8 cellular contexts compared by ENCODE assay signal in the genomic region with DNA sequence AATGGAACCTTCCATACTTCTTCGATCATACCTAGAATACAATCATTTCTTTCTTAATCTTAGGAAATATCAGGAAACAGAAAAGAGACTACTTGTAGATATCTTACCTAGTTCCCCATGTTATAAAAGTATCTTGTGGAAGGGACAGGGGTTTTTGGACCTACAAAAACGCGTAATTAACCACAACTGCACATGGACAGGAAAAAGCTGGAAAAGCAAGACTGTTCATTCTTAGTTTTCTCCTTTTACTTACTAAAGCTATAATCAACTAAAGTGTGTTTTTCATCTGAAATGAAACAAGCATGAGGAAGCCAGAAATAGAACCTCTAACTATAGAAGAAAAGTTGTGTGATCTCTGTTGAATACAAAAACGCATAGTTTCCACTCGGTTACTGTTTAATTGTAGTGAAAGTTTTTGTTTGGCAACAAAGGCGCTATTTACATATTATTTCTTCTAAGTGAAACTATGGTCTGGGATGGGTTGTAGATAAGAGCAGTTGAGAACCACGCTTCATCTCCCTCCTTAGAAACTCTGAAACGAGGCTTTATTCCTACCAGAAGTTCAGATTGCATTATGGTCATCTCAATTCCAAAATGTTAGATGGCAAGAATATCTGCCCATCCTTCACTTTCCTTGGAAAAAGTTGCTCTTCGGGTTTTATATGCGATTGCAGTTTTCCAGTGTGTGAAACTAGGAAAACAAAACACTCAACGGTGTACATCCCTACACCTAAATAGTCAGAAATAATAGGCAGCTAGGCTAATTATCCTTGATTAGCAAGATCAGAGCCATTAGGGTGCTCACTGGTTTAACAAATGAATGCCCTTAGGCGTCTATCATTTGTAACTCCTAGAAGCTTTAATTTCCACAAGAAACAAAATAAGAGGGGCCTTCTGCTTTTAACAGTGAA. TPM values are rescaled to one million over a fixed set of nuclear protein-coding genes. Genes with fewer than 3 reads are reported as not detected.
DNase-seq lines count a peak whose midpoint lies in the region; ATAC-seq lines count a peak whose summit lies in the region.

No MANE protein-coding gene starts in this region.

- H3K4me2 ChIP-seq in BLaER1 treated with 17β-estradiol and CSF1 and Interleukin-3, amounts not matched to agents 10 nM and 100 nM = peak overlapping the region; percentile 76 to 93 (median 84)

- H3K9me3 ChIP-seq in BLaER1 treated with 17β-estradiol and CSF1 and Interleukin-3, amounts not matched to agents 10 nM and 100 nM (replicated peaks in 1 of 11) = no peaks in the 10 kb centered on the region
- no peaks in the 10 kb centered on the region for H3K9me3 ChIP-seq in mesodermal cell (ENCODE audit: control insufficient read depth, low read length)

- DNase-seq in astrocyte of the hippocampus (ENCODE audit: low read depth, low spot score) (peak; percentile 40), RPMI8226 (no peak), NCI-H345 (lab: John Stamatoyannopoulos, UW) (no peak)

- H3K9ac ChIP-seq in BLaER1 treated with 17β-estradiol and CSF1 and Interleukin-3, amounts not matched to agents 10 nM and 100 nM = peak overlapping the region; percentile 84 to 97 (median 92)

- H3K4me3 ChIP-seq in BLaER1 treated with 17β-estradiol and CSF1 and Interleukin-3, amounts not matched to agents 10 nM and 100 nM = peak overlapping the region; percentile 76 to 87 (median 80)
- H3K4me3 ChIP-seq in mesodermal cell (ENCODE audit: extremely low read depth, insufficient read depth, low read length, poor library complexity, severe bottlenecking) = peak overlapping the region; percentile 89

- H3K27me3 ChIP-seq in BLaER1 treated with 17β-estradiol and CSF1 and Interleukin-3, amounts not matched to agents 10 nM and 100 nM = no peaks in the 10 kb centered on the region

- H4K20me1 ChIP-seq in BLaER1 treated with 17β-estradiol and CSF1 and Interleukin-3, amounts not matched to agents 10 nM and 100 nM = peaks cover 0 to 34% (median 13%) of the 10 kb centered on the region in 11 experiments; a peak in 8 of 22 replicates

- peaks cover 54 to 74% (median 66%) of the 10 kb centered on the region in 10 experiments for H3K4me1 ChIP-seq in BLaER1 treated with 17β-estradiol and CSF1 and Interleukin-3, amounts not matched to agents 10 nM and 100 nM
- peaks cover 16% of the 10 kb centered on the region for H3K4me1 ChIP-seq in mesodermal cell (ENCODE audit: control insufficient read depth, insufficient read depth, low read length, poor library complexity, severe bottlenecking)

- peak overlapping the region; percentile 63 to 96 (median 91) for H3K27ac ChIP-seq in BLaER1 treated with 17β-estradiol and CSF1 and Interleukin-3, amounts not matched to agents 10 nM and 100 nM
- H3K27ac ChIP-seq in mesodermal cell (ENCODE audit: low read depth, low read length, severe bottlenecking) = peak overlapping the region; percentile 95

- peak; percentile 26 for ATAC-seq in HG02981 (IDR thresholded peaks at IDR 0.05; ENCODE audit: unreplicated experiment)
- ATAC-seq in HG03442 (IDR thresholded peaks at IDR 0.05; ENCODE audit: unreplicated experiment) = no peak
- no peak for ATAC-seq in activated CD4-positive, CD25-positive, alpha-beta regulatory T cell treated with anti-CD3 and anti-CD28 coated beads, Interleukin-2, amount 50 U/mL, for 24 hours

- peaks cover 5 to 31% (median 27%) of the 10 kb centered on the region in 11 experiments; a peak in 21 of 22 replicates for H3K36me3 ChIP-seq in BLaER1 treated with 17β-estradiol and CSF1 and Interleukin-3, amounts not matched to agents 10 nM and 100 nM
- H3K36me3 ChIP-seq in mesodermal cell (ENCODE audit: control insufficient read depth, insufficient read depth, low read length) = peaks cover 28% of the 10 kb centered on the region

- 0% methylated on average over 3 to 6 of the region's 12 CpGs for WGBS in mesodermal cell (ENCODE audit: insufficient coverage in 2 of 2), 2 experiments

RNA-seq across cellular contexts. Expression of a gene that starts 1.1 kb away (rescaled TPM):
- polyA plus RNA-seq in mesodermal cell (2013, experiment 1 of 2) = 106 TPM
- polyA plus RNA-seq in mesodermal cell (2013, experiment 2 of 2) = 101 TPM
